In the genomic region with DNA sequence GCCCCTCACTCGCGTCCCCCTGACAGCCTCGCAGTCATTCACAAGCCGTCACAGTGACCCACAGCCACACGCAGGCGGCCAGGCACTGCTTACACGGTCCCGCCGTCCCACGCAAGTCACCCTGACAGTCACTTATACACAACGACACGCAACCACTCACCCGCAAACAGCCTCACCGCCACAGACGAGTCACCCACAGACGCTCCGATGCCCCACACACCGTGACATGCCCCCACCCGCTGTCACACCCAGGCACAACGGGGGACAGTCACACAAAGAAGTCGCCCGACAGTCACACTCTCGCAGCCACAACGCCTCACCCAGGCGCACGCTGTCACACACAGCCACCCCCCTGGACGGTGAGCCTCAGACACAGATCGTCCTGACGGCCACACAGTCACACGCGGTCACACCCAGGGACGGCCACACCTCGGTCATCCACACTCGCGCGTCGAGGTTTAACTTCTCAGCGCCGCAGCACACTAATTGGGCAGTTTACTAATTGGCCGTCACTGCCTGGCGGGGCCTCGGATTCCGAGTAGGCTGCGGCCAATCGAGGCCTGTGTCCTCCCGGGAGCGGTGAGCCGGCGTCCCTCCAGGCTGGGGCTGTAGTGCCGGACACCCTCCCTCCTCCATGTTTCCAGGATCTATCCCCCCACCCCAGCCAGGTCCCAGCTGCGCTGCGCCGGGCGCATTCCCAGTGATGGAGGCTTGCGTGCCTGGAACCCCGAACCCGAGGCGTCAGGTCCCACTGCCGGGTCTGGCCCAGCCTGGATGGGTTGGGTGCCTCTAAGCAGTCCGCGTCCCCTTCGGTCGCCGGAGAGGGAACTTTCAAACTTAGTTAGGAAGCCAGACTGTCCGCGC, we compare ENCODE assay signal across 1 cellular context.
A peak's percentile ranks its signal among the peaks of the same experiment; 100 is the strongest.
TF ChIP-seq lines count a peak whose summit lies in the region.

No MANE protein-coding gene starts in this region.

TF ChIP-seq in GM12878, 131 proteins besides CTCF, POLR2A, EP300 and RAD21 (continued from another document and continues in another):
- TF ChIP-seq MTA2 (IDR thresholded peaks at IDR 0.05; ENCODE audit: low read depth) = peak; percentile 63; the same call in 1 of the 2 replicates
- peak; percentile 27; the same call in 1 of the 2 replicates for TF ChIP-seq NR2F1 (conservative IDR thresholded peaks at IDR 0.05)
- TF ChIP-seq NRF1 (conservative IDR thresholded peaks at IDR 0.05; ENCODE audit: low read depth, low read length) = no peak
- TF ChIP-seq PAX5 (IDR thresholded peaks at IDR 0.05; ENCODE audit: borderline replicate concordance, low read depth, low read length) = no peak
- TF ChIP-seq RUNX3 (IDR thresholded peaks at IDR 0.05; ENCODE audit: low read length) = no peak
- TF ChIP-seq, protein P1, sequence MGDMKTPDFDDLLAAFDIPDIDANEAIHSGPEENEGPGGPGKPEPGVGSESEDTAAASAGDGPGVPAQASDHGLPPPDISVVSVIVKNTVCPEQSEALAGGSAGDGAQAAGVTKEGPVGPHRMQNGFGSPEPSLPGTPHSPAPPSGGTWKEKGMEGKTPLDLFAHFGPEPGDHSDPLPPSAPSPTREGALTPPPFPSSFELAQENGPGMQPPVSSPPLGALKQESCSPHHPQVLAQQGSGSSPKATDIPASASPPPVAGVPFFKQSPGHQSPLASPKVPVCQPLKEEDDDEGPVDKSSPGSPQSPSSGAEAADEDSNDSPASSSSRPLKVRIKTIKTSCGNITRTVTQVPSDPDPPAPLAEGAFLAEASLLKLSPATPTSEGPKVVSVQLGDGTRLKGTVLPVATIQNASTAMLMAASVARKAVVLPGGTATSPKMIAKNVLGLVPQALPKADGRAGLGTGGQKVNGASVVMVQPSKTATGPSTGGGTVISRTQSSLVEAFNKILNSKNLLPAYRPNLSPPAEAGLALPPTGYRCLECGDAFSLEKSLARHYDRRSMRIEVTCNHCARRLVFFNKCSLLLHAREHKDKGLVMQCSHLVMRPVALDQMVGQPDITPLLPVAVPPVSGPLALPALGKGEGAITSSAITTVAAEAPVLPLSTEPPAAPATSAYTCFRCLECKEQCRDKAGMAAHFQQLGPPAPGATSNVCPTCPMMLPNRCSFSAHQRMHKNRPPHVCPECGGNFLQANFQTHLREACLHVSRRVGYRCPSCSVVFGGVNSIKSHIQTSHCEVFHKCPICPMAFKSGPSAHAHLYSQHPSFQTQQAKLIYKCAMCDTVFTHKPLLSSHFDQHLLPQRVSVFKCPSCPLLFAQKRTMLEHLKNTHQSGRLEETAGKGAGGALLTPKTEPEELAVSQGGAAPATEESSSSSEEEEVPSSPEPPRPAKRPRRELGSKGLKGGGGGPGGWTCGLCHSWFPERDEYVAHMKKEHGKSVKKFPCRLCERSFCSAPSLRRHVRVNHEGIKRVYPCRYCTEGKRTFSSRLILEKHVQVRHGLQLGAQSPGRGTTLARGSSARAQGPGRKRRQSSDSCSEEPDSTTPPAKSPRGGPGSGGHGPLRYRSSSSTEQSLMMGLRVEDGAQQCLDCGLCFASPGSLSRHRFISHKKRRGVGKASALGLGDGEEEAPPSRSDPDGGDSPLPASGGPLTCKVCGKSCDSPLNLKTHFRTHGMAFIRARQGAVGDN (IDR thresholded peaks at IDR 0.05) = peak; percentile 77
- TF ChIP-seq, protein P2, sequence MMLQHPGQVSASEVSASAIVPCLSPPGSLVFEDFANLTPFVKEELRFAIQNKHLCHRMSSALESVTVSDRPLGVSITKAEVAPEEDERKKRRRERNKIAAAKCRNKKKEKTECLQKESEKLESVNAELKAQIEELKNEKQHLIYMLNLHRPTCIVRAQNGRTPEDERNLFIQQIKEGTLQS (IDR thresholded peaks at IDR 0.05; ENCODE audit: borderline replicate concordance, extremely low read depth, low read depth, low read length) = no peak
- no peak for TF ChIP-seq RB1 (IDR thresholded peaks at IDR 0.05; ENCODE audit: borderline replicate concordance)
- no peak for TF ChIP-seq KAT2A (conservative IDR thresholded peaks at IDR 0.05; ENCODE audit: control insufficient read depth, low read depth, low read length)
- TF ChIP-seq, protein P3, sequence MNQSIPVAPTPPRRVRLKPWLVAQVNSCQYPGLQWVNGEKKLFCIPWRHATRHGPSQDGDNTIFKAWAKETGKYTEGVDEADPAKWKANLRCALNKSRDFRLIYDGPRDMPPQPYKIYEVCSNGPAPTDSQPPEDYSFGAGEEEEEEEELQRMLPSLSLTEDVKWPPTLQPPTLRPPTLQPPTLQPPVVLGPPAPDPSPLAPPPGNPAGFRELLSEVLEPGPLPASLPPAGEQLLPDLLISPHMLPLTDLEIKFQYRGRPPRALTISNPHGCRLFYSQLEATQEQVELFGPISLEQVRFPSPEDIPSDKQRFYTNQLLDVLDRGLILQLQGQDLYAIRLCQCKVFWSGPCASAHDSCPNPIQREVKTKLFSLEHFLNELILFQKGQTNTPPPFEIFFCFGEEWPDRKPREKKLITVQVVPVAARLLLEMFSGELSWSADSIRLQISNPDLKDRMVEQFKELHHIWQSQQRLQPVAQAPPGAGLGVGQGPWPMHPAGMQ (IDR thresholded peaks at IDR 0.05; ENCODE audit: borderline replicate concordance) = peak; percentile 49; the same call in 1 of the 2 replicates
- no peak for TF ChIP-seq YY1 (IDR thresholded peaks at IDR 0.05; ENCODE audit: low read depth, low read length)
- no peak for TF ChIP-seq EZH2 (IDR thresholded peaks at IDR 0.05; ENCODE audit: borderline replicate concordance, control insufficient read depth, low read depth, low read length)
- TF ChIP-seq, protein P4, sequence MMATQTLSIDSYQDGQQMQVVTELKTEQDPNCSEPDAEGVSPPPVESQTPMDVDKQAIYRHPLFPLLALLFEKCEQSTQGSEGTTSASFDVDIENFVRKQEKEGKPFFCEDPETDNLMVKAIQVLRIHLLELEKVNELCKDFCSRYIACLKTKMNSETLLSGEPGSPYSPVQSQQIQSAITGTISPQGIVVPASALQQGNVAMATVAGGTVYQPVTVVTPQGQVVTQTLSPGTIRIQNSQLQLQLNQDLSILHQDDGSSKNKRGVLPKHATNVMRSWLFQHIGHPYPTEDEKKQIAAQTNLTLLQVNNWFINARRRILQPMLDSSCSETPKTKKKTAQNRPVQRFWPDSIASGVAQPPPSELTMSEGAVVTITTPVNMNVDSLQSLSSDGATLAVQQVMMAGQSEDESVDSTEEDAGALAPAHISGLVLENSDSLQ (IDR thresholded peaks at IDR 0.05) = peak; percentile 47; the same call in 1 of the 2 replicates
- no peak for TF ChIP-seq FOXM1 (IDR thresholded peaks at IDR 0.05; ENCODE audit: low read depth, low read length)
- TF ChIP-seq POLR2AphosphoS2 (IDR thresholded peaks at IDR 0.05; ENCODE audit: low read depth, low read length) = no peak
- no peak for TF ChIP-seq ASH2L (IDR thresholded peaks at IDR 0.05; ENCODE audit: borderline replicate concordance, low read depth)
- no peak for TF ChIP-seq STAT3 (IDR thresholded peaks at IDR 0.05; ENCODE audit: low read depth, low read length)
- no peak for TF ChIP-seq MEF2B (IDR thresholded peaks at IDR 0.05; ENCODE audit: partially characterized antibody, poor library complexity, severe bottlenecking)
- TF ChIP-seq CBX3 (IDR thresholded peaks at IDR 0.05; ENCODE audit: borderline replicate concordance, low read depth) = no peak
- TF ChIP-seq, protein P5, sequence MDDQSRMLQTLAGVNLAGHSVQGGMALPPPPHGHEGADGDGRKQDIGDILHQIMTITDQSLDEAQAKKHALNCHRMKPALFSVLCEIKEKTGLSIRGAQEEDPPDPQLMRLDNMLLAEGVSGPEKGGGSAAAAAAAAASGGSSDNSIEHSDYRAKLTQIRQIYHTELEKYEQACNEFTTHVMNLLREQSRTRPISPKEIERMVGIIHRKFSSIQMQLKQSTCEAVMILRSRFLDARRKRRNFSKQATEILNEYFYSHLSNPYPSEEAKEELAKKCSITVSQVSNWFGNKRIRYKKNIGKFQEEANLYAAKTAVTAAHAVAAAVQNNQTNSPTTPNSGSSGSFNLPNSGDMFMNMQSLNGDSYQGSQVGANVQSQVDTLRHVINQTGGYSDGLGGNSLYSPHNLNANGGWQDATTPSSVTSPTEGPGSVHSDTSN (IDR thresholded peaks at IDR 0.05; ENCODE audit: insufficient replicate concordance, low read depth, low read length) = no peak
- 0 out of 2 replicates have a peak, but pooled peaks have one; percentile 36 for TF ChIP-seq POLR2AphosphoS5 (IDR thresholded peaks at IDR 0.05; ENCODE audit: low read length)
- TF ChIP-seq LARP7 (IDR thresholded peaks at IDR 0.05) = 0 out of 2 replicates have a peak, but pooled peaks have one; percentile 28
- peak; percentile 62; the same call in 1 of the 2 replicates for TF ChIP-seq MXI1 (IDR thresholded peaks at IDR 0.05; ENCODE audit: low read depth, low read length)
- TF ChIP-seq, protein P6, sequence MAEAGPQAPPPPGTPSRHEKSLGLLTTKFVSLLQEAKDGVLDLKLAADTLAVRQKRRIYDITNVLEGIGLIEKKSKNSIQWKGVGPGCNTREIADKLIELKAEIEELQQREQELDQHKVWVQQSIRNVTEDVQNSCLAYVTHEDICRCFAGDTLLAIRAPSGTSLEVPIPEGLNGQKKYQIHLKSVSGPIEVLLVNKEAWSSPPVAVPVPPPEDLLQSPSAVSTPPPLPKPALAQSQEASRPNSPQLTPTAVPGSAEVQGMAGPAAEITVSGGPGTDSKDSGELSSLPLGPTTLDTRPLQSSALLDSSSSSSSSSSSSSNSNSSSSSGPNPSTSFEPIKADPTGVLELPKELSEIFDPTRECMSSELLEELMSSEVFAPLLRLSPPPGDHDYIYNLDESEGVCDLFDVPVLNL (IDR thresholded peaks at IDR 0.05; ENCODE audit: low read depth, low read length) = peak; percentile 23; the same call in 1 of the 2 replicates
- no peak for TF ChIP-seq SRF (IDR thresholded peaks at IDR 0.05; ENCODE audit: low read depth in 2 of 2, low read length in 2 of 2)
- no peak for TF ChIP-seq ZNF24 (IDR thresholded peaks at IDR 0.05)
- TF ChIP-seq ZNF217 (IDR thresholded peaks at IDR 0.05) = no peak
- no peak for TF ChIP-seq WRNIP1 (IDR thresholded peaks at IDR 0.05; ENCODE audit: borderline replicate concordance, low read depth, low read length)
- TF ChIP-seq TBL1XR1 (IDR thresholded peaks at IDR 0.05; ENCODE audit: low read depth, low read length) = no peak
- no peak; the same call in 1 of the 2 replicates for TF ChIP-seq CHD2 (IDR thresholded peaks at IDR 0.05; ENCODE audit: borderline replicate concordance, low read depth, low read length)
- TF ChIP-seq GATAD2B (conservative IDR thresholded peaks at IDR 0.05; ENCODE audit: low read depth) = peak; percentile 53; the same call in 1 of the 2 replicates
- TF ChIP-seq, protein P7, sequence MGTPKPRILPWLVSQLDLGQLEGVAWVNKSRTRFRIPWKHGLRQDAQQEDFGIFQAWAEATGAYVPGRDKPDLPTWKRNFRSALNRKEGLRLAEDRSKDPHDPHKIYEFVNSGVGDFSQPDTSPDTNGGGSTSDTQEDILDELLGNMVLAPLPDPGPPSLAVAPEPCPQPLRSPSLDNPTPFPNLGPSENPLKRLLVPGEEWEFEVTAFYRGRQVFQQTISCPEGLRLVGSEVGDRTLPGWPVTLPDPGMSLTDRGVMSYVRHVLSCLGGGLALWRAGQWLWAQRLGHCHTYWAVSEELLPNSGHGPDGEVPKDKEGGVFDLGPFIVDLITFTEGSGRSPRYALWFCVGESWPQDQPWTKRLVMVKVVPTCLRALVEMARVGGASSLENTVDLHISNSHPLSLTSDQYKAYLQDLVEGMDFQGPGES (IDR thresholded peaks at IDR 0.05) = no peak
- TF ChIP-seq, protein P8, sequence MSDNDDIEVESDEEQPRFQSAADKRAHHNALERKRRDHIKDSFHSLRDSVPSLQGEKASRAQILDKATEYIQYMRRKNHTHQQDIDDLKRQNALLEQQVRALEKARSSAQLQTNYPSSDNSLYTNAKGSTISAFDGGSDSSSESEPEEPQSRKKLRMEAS (IDR thresholded peaks at IDR 0.05; ENCODE audit: low read depth, low read length) = 0 out of 2 replicates have a peak, but pooled peaks have one; percentile 21
- TF ChIP-seq PAX8 (IDR thresholded peaks at IDR 0.05) = no peak
- TF ChIP-seq ATF7 (IDR thresholded peaks at IDR 0.05; ENCODE audit: low read depth) = peak; percentile 21; the same call in 1 of the 2 replicates
- no peak for TF ChIP-seq CEBPB (IDR thresholded peaks at IDR 0.05; ENCODE audit: borderline replicate concordance in 1 of 2, low read depth in 2 of 2, low read length in 2 of 2)
- TF ChIP-seq, protein P9, sequence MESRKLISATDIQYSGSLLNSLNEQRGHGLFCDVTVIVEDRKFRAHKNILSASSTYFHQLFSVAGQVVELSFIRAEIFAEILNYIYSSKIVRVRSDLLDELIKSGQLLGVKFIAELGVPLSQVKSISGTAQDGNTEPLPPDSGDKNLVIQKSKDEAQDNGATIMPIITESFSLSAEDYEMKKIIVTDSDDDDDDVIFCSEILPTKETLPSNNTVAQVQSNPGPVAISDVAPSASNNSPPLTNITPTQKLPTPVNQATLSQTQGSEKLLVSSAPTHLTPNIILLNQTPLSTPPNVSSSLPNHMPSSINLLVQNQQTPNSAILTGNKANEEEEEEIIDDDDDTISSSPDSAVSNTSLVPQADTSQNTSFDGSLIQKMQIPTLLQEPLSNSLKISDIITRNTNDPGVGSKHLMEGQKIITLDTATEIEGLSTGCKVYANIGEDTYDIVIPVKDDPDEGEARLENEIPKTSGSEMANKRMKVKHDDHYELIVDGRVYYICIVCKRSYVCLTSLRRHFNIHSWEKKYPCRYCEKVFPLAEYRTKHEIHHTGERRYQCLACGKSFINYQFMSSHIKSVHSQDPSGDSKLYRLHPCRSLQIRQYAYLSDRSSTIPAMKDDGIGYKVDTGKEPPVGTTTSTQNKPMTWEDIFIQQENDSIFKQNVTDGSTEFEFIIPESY (IDR thresholded peaks at IDR 0.05) = 0 out of 2 replicates have a peak, but pooled peaks have one; percentile 8
- no peak for TF ChIP-seq ZSCAN29 (IDR thresholded peaks at IDR 0.05)
- TF ChIP-seq, protein P10, sequence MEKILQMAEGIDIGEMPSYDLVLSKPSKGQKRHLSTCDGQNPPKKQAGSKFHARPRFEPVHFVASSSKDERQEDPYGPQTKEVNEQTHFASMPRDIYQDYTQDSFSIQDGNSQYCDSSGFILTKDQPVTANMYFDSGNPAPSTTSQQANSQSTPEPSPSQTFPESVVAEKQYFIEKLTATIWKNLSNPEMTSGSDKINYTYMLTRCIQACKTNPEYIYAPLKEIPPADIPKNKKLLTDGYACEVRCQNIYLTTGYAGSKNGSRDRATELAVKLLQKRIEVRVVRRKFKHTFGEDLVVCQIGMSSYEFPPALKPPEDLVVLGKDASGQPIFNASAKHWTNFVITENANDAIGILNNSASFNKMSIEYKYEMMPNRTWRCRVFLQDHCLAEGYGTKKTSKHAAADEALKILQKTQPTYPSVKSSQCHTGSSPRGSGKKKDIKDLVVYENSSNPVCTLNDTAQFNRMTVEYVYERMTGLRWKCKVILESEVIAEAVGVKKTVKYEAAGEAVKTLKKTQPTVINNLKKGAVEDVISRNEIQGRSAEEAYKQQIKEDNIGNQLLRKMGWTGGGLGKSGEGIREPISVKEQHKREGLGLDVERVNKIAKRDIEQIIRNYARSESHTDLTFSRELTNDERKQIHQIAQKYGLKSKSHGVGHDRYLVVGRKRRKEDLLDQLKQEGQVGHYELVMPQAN (conservative IDR thresholded peaks at IDR 0.05) = peak; percentile 49
- no peak for TF ChIP-seq ZNF384 (IDR thresholded peaks at IDR 0.05; ENCODE audit: borderline replicate concordance, low read depth, low read length)
- TF ChIP-seq, protein P11, sequence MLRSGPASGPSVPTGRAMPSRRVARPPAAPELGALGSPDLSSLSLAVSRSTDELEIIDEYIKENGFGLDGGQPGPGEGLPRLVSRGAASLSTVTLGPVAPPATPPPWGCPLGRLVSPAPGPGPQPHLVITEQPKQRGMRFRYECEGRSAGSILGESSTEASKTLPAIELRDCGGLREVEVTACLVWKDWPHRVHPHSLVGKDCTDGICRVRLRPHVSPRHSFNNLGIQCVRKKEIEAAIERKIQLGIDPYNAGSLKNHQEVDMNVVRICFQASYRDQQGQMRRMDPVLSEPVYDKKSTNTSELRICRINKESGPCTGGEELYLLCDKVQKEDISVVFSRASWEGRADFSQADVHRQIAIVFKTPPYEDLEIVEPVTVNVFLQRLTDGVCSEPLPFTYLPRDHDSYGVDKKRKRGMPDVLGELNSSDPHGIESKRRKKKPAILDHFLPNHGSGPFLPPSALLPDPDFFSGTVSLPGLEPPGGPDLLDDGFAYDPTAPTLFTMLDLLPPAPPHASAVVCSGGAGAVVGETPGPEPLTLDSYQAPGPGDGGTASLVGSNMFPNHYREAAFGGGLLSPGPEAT (IDR thresholded peaks at IDR 0.05; ENCODE audit: low read depth) = no peak
